In the genomic region with DNA sequence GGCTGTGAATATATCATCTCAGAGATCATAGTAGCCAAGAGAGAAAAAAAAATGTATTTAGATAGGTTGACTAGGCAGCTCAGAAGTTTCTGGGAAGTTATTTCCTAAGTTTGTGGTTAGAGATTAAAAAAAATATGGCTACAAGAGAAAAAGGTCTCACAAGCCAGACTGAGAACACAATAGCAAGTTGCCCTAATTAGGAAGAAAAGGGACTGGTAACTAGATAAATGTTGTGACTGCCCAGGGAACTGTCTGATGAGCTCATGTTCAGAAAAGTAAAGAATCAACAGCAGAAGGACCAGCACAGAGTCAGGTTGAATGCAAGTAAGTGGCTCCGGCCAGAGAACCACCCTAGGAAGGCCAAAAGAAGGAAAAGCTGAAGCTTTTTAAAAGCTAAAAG, we compare ENCODE assay signal across 20 cellular contexts.
DNase-seq lines count a peak whose midpoint lies in the region; TF ChIP-seq lines count a peak whose summit lies in the region.
"Had no signal": no experiment of that assay in that cellular context is flagged by ENCODE, and none has a peak within 500 bp of the region (broad histone marks: within the 10 kb centered on the region; RNA-seq: fewer than 3 reads in every experiment).

No MANE protein-coding gene starts in this region.

- no peaks in the 10 kb centered on the region for H3K36me3 ChIP-seq in BJ (ENCODE audit: control insufficient read depth, insufficient read depth, low read length)
- H3K36me3 ChIP-seq: WERI-Rb-1 had no signal

- peaks cover 14% of the 10 kb centered on the region for H3K4me1 Mint-ChIP-seq in chondrocyte (ENCODE audit: low read depth)
- H3K4me1 Mint-ChIP-seq: activated naive CD8-positive, alpha-beta T cell treated with anti-CD3 and anti-CD28 coated beads, Interleukin-2, amount 50 U/mL, for 24 hours; B cell; memory B cell; nephron had no signal

- no peaks in the 10 kb centered on the region for H3K27me3 Mint-ChIP-seq in chondrocyte (ENCODE audit: low read depth)
- H3K27me3 Mint-ChIP-seq: activated naive CD8-positive, alpha-beta T cell treated with anti-CD3 and anti-CD28 coated beads, Interleukin-2, amount 50 U/mL, for 24 hours; B cell; IgD-negative memory B cell; memory B cell had no signal

- H3K9me3 Mint-ChIP-seq in chondrocyte (ENCODE audit: low read depth): no peaks in the 10 kb centered on the region
- H3K9me3 Mint-ChIP-seq: memory B cell, nephron had no signal

- H3K36me3 Mint-ChIP-seq in chondrocyte (ENCODE audit: low read depth): no peaks in the 10 kb centered on the region
- H3K36me3 Mint-ChIP-seq: IgD-negative memory B cell had no signal

- POLR2A ChIA-PET in BJ (lab: Charles Lee): no interaction called here

- H3K27ac Mint-ChIP-seq in chondrocyte (ENCODE audit: unreplicated experiment): peak overlapping the region; percentile 85
- H3K27ac Mint-ChIP-seq: activated naive CD8-positive, alpha-beta T cell treated with anti-CD3 and anti-CD28 coated beads, Interleukin-2, amount 50 U/mL, for 24 hours; activated T-helper 1 cell treated with anti-CD3 and anti-CD28 coated beads, Interleukin-12 subunit alpha, Interleukin-12 subunit beta, Interleukin-2, Interleukin-4 antibody, amounts not matched to agents 30 ng/mL and 10 ng/mL and 1 ng/mL, durations not matched to agents 14 hours and 24 hours and 36 hours; B cell; IgD-negative memory B cell; memory B cell; nephron had no signal

- H3K27me3 ChIP-seq in BJ (ENCODE audit: control insufficient read depth, insufficient read depth, low read length): no peaks in the 10 kb centered on the region

- H3K4me3 ChIP-seq in BJ (ENCODE audit: low read depth, low read length): no peak overlapping the region

- peak; percentile 11 for DNase-seq in BJ (ENCODE audit: low read depth)
- DNase-seq in NCI-H146 treated with DMSO at 0.1 percent for 48 hours (lab: John Stamatoyannopoulos, UW; ENCODE audit: unreplicated experiment): peak; percentile 10
- no peak for DNase-seq in chondrocyte (ENCODE audit: low spot score)
- peak; percentile 24 for DNase-seq in non-pigmented ciliary epithelial cell (ENCODE audit: low read depth)
- DNase-seq in stimulated activated naive CD4-positive, alpha-beta T cell (lab: John Stamatoyannopoulos, UW): no peak
- no peak for DNase-seq in G401 (ENCODE audit: low spot score)
- DNase-seq in SKM-1 (lab: John Stamatoyannopoulos, UW; ENCODE audit: unreplicated experiment): no peak
- DNase-seq in stimulated activated CD4-positive, alpha-beta T cell treated with anti-CD3 and anti-CD28 coated beads, Interleukin-2, amount 100 ng/mL, for 48 hours: no peak
- DNase-seq: activated naive CD8-positive, alpha-beta T cell treated with anti-CD3 and anti-CD28 coated beads, Interleukin-2, amount 50 U/mL, for 24 hours; cortex of kidney; NCI-H2171 treated with DMSO at 0.1 percent for 48 hours; right cardiac atrium; RPMI8226; SW 1271; WERI-Rb-1 had no signal

- H3K4me3 Mint-ChIP-seq in chondrocyte (ENCODE audit: unreplicated experiment): no peak overlapping the region
- H3K4me3 Mint-ChIP-seq: activated naive CD8-positive, alpha-beta T cell treated with anti-CD3 and anti-CD28 coated beads, Interleukin-2, amount 50 U/mL, for 24 hours; activated T-helper 1 cell treated with anti-CD3 and anti-CD28 coated beads, Interleukin-12 subunit alpha, Interleukin-12 subunit beta, Interleukin-2, Interleukin-4 antibody, amounts not matched to agents 30 ng/mL and 10 ng/mL and 1 ng/mL, durations not matched to agents 14 hours and 24 hours and 36 hours; B cell; IgD-negative memory B cell; memory B cell; nephron had no signal

- in situ Hi-C loops in G401 (cut with HindIII; ENCODE audit: low sequenced_read_pairs): no loop called here

- CTCF ChIA-PET in BJ (lab: Yijun Ruan, JAX): no interaction called here

- TF ChIP-seq CTCF in BJ (IDR thresholded peaks at IDR 0.05; ENCODE audit: insufficient read depth, low read depth, low read length) (no peak), chondrocyte (IDR thresholded peaks at IDR 0.05) (no peak)

Comparison
In these comparisons a context has a peak if more than half of its experiments do, and no peak if none do; other contexts are left out.
1. DNase-seq: peak in BJ (single experiment), NCI-H146 treated with DMSO at 0.1 percent for 48 hours (single experiment) and non-pigmented ciliary epithelial cell (single experiment); none in chondrocyte (single experiment), stimulated activated naive CD4-positive, alpha-beta T cell (0 of 6), G401 (single experiment), SKM-1 (single experiment) and stimulated activated CD4-positive, alpha-beta T cell treated with anti-CD3 and anti-CD28 coated beads, Interleukin-2, amount 100 ng/mL, for 48 hours (0 of 2).